26 cellular contexts compared by ENCODE assay signal in the genomic region with DNA sequence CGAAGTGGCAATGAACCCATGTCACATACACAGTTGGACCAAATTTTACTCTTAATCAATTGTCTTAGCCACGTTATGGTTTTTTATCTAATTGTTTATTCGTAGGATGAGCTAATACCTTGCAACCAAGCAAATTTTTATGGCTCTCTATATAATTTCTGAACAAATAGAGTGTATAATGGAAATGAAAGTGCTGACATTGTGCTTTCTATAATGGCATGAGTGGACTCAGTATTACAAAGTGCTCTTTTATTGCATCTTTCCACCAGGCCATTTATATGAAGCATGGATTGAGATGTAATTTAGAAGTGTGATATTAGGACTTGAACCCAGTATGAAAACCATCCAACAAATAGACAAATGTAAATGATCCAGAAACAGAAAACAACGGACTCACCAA.
"Had no signal": no experiment of that assay in that cellular context is flagged by ENCODE, and none has a peak within 500 bp of the region (broad histone marks: within the 10 kb centered on the region; RNA-seq: fewer than 3 reads in every experiment).

No MANE protein-coding gene starts in this region.

- H3K27me3 ChIP-seq: dorsolateral prefrontal cortex, gastrocnemius medialis, hepatocyte, ovary, spleen, tibial nerve, upper lobe of left lung had no signal

- H3K9me3 ChIP-seq: gastrocnemius medialis, ovary, psoas muscle, spleen, thoracic aorta, tibial nerve, upper lobe of left lung had no signal

- H3K27ac ChIP-seq: dorsolateral prefrontal cortex, epithelial cell of prostate, gastrocnemius medialis, hepatocyte, ovary, psoas muscle, skin epidermis, spleen, thoracic aorta, tibial nerve, upper lobe of left lung had no signal

- H3K4me3 ChIP-seq: dorsolateral prefrontal cortex, gastrocnemius medialis, hepatocyte, lung, ovary, psoas muscle, skin epidermis, spleen, thoracic aorta, tibial nerve, upper lobe of left lung had no signal

- H3K4me2 ChIP-seq: hepatocyte had no signal

- H3K36me3 ChIP-seq: gastrocnemius medialis, ovary, spleen, thoracic aorta, tibial nerve, upper lobe of left lung had no signal

- FAIRE-seq: urothelium cell line had no signal

- DNase-seq: dorsolateral prefrontal cortex; effector CD4-positive, alpha-beta T cell; endodermal cell; foreskin fibroblast; gastrocnemius medialis; head of caudate nucleus; kidney; natural killer cell; occipital lobe; ovary; posterior cingulate gyrus; psoas muscle; right cardiac atrium; spleen; stimulated activated CD4-positive, alpha-beta T cell treated with anti-CD3 and anti-CD28 coated beads, Interleukin-4, amount 100 ng/mL, for 4 hours; stimulated activated naive B cell treated with anti-CD40 and anti-IgM and Interleukin-4, amounts not matched to agents 10 μg/mL and 1 μg/mL and 100 μg/mL, for 72 hours; upper lobe of left lung had no signal

- H3K4me1 ChIP-seq: gastrocnemius medialis, psoas muscle had no signal

- ATAC-seq: esophagus mucosa; gastrocnemius medialis; left lobe of liver; natural killer cell; psoas muscle; right cardiac atrium; stimulated activated naive B cell treated with anti-CD40 and anti-IgM and Interleukin-4, amounts not matched to agents 10 μg/mL and 1 μg/mL and 100 μg/mL, for 72 hours had no signal
